ENCODE assay signal across 34 cellular contexts in the genomic region with DNA sequence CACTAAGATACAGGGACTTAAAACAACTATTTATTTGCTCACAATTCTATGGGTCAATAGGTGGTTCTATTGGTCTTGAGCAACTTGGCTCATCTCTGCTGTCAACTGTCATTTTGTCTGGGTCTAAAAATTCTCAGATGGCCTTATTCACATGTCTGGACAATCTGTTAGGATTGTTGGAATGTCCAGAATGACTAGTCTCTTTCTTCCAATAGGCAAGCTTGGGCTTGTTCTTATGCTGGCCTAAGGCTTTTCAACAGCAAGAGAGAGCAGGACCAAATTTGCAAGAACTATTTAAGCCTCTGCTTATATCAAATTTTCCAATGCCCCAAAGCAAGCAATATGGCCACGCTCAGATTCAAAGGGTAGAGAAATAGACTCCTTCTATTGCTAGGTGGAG.
"Had no signal": no experiment of that assay in that cellular context is flagged by ENCODE, and none has a peak within 500 bp of the region (broad histone marks: within the 10 kb centered on the region; RNA-seq: fewer than 3 reads in every experiment).

No MANE protein-coding gene starts in this region.

- H3K27ac Mint-ChIP-seq: activated B cell treated with CpG ODN at 0.5 μM for 24 hours; activated CD8-positive, alpha-beta memory T cell treated with anti-CD3 and anti-CD28 coated beads, Interleukin-2, amount 10 ng/mL, durations not matched to agents 7 days and 5 days; activated CD8-positive, alpha-beta T cell treated with anti-CD3 and anti-CD28 coated beads for 36 hours; activated naive CD4-positive, alpha-beta T cell treated with anti-CD3 and anti-CD28 coated beads, Interleukin-2, amount 10 ng/mL, durations not matched to agents 7 days and 5 days; activated naive CD4-positive, alpha-beta T cell treated with anti-CD3 and anti-CD28 coated beads, Interleukin-2, amount 50 U/mL, for 72 hours; activated naive CD8-positive, alpha-beta T cell treated with anti-CD3 and anti-CD28 coated beads, Interleukin-2, amount 10 ng/mL, durations not matched to agents 7 days and 5 days; activated T-helper 1 cell treated with anti-CD3 and anti-CD28 coated beads, Interleukin-12 subunit alpha, Interleukin-12 subunit beta, Interleukin-2, Interleukin-4 antibody, amounts not matched to agents 30 ng/mL and 10 ng/mL and 1 ng/mL, durations not matched to agents 14 hours and 24 hours and 36 hours; activated T-helper 2 cell treated with anti-CD3 and anti-CD28 coated beads, Interferon-gamma antibody, Interleukin-2, Interleukin-4, amounts not matched to agents 10 μg/mL and 5 μg/mL and 100 μg/mL, durations not matched to agents 14 hours and 24 hours and 36 hours; brain; dendritic cell treated with granulocyte-macrophage colony-stimulating factor and Interleukin-4, amounts not matched to agents 40 ng/mL and 50 ng/mL, for 4 days; endodermal cell; T-cell; T-helper 1 cell treated with Interleukin-12 subunit alpha and Interleukin-12 subunit beta and Interleukin-4 antibody, amounts not matched to agents 30 μg/mL and 1 μg/mL, for 36 hours had no signal

- H3K36me3 ChIP-seq: ascending aorta, breast epithelium, gastrocnemius medialis, heart left ventricle, WERI-Rb-1 had no signal

- H3K4me1 ChIP-seq: ascending aorta, breast epithelium, gastrocnemius medialis, heart left ventricle had no signal

- H3K4me3 ChIP-seq: ascending aorta, breast epithelium, coronary artery, dorsolateral prefrontal cortex, gastrocnemius medialis, heart left ventricle had no signal

- H3K27me3 Mint-ChIP-seq: activated B cell treated with CpG ODN at 0.5 μM for 24 hours; activated CD8-positive, alpha-beta memory T cell treated with anti-CD3 and anti-CD28 coated beads, Interleukin-2, amount 10 ng/mL, durations not matched to agents 7 days and 5 days; activated CD8-positive, alpha-beta T cell treated with anti-CD3 and anti-CD28 coated beads for 36 hours; activated naive CD4-positive, alpha-beta T cell treated with anti-CD3 and anti-CD28 coated beads, Interleukin-2, amount 10 ng/mL, durations not matched to agents 7 days and 5 days; activated naive CD8-positive, alpha-beta T cell treated with anti-CD3 and anti-CD28 coated beads, Interleukin-2, amount 10 ng/mL, durations not matched to agents 7 days and 5 days; brain; central memory CD8-positive, alpha-beta T cell; dendritic cell treated with granulocyte-macrophage colony-stimulating factor and Interleukin-4, amounts not matched to agents 40 ng/mL and 50 ng/mL, for 4 days; T-cell had no signal

- H3K4me3 Mint-ChIP-seq: activated B cell treated with CpG ODN at 0.5 μM for 24 hours; activated CD8-positive, alpha-beta memory T cell treated with anti-CD3 and anti-CD28 coated beads, Interleukin-2, amount 10 ng/mL, durations not matched to agents 7 days and 5 days; activated CD8-positive, alpha-beta T cell treated with anti-CD3 and anti-CD28 coated beads for 36 hours; activated naive CD4-positive, alpha-beta T cell treated with anti-CD3 and anti-CD28 coated beads, Interleukin-2, amount 10 ng/mL, durations not matched to agents 7 days and 5 days; activated naive CD8-positive, alpha-beta T cell treated with anti-CD3 and anti-CD28 coated beads, Interleukin-2, amount 10 ng/mL, durations not matched to agents 7 days and 5 days; activated T-helper 1 cell treated with anti-CD3 and anti-CD28 coated beads, Interleukin-12 subunit alpha, Interleukin-12 subunit beta, Interleukin-2, Interleukin-4 antibody, amounts not matched to agents 30 ng/mL and 10 ng/mL and 1 ng/mL, durations not matched to agents 14 hours and 24 hours and 36 hours; brain; central memory CD8-positive, alpha-beta T cell; dendritic cell treated with granulocyte-macrophage colony-stimulating factor and Interleukin-4, amounts not matched to agents 40 ng/mL and 50 ng/mL, for 4 days; endodermal cell; T-cell; T-helper 1 cell treated with Interleukin-12 subunit alpha and Interleukin-12 subunit beta and Interleukin-4 antibody, amounts not matched to agents 30 μg/mL and 1 μg/mL, for 36 hours had no signal

- H3K27ac ChIP-seq: ascending aorta, coronary artery, dorsolateral prefrontal cortex, gastrocnemius medialis, heart left ventricle, WERI-Rb-1 had no signal

- H3K4me1 Mint-ChIP-seq: activated B cell treated with CpG ODN at 0.5 μM for 24 hours; activated CD8-positive, alpha-beta memory T cell treated with anti-CD3 and anti-CD28 coated beads, Interleukin-2, amount 10 ng/mL, durations not matched to agents 7 days and 5 days; activated naive CD4-positive, alpha-beta T cell treated with anti-CD3 and anti-CD28 coated beads, Interleukin-2, amount 10 ng/mL, durations not matched to agents 7 days and 5 days; activated naive CD8-positive, alpha-beta T cell treated with anti-CD3 and anti-CD28 coated beads, Interleukin-2, amount 10 ng/mL, durations not matched to agents 7 days and 5 days; brain; central memory CD8-positive, alpha-beta T cell; endodermal cell; T-cell had no signal

- DNase-seq: activated B cell treated with CpG ODN at 0.5 μM for 24 hours; activated CD4-positive, alpha-beta T cell treated with anti-CD3 and anti-CD28 coated beads for 48 hours; activated CD4-positive, alpha-beta T cell treated with anti-CD3 and anti-CD28 coated beads, Interleukin-2, amount 50 U/mL, for 1 hour; activated CD4-positive, alpha-beta T cell treated with anti-CD3 and anti-CD28 coated beads, Interleukin-2, amount 50 U/mL, for 48 hours; activated CD8-positive, alpha-beta memory T cell treated with anti-CD3 and anti-CD28 coated beads, Interleukin-2, amount 10 ng/mL, durations not matched to agents 7 days and 5 days; activated CD8-positive, alpha-beta memory T cell treated with anti-CD3 and anti-CD28 coated beads, Interleukin-2, amount 50 U/mL, for 4 hours; activated CD8-positive, alpha-beta T cell treated with anti-CD3 and anti-CD28 coated beads for 36 hours; activated effector memory CD4-positive, alpha-beta T cell treated with anti-CD3 and anti-CD28 coated beads, Interleukin-2, amount 50 U/mL, for 16 hours; activated naive CD4-positive, alpha-beta T cell treated with anti-CD3 and anti-CD28 coated beads, Interleukin-2, amount 10 ng/mL, durations not matched to agents 7 days and 5 days; activated naive CD8-positive, alpha-beta T cell treated with anti-CD3 and anti-CD28 coated beads, Interleukin-2, amount 10 ng/mL, durations not matched to agents 7 days and 5 days; activated T-cell treated with anti-CD3 and anti-CD28 coated beads, Interleukin-2, amount 50 U/mL, for 1 hour; activated T-cell treated with anti-CD3 and anti-CD28 coated beads, Interleukin-2, amount 50 U/mL, for 48 hours; dorsolateral prefrontal cortex; effector memory CD4-positive, alpha-beta T cell; endodermal cell; foreskin fibroblast; gastrocnemius medialis; glutamatergic neuron; heart left ventricle; T-cell; T-helper 9 cell; WERI-Rb-1 had no signal

- H3K36me3 Mint-ChIP-seq: activated CD8-positive, alpha-beta memory T cell treated with anti-CD3 and anti-CD28 coated beads, Interleukin-2, amount 10 ng/mL, durations not matched to agents 7 days and 5 days; activated naive CD4-positive, alpha-beta T cell treated with anti-CD3 and anti-CD28 coated beads, Interleukin-2, amount 10 ng/mL, durations not matched to agents 7 days and 5 days; activated naive CD4-positive, alpha-beta T cell treated with anti-CD3 and anti-CD28 coated beads, Interleukin-2, amount 50 U/mL, for 72 hours; activated naive CD8-positive, alpha-beta T cell treated with anti-CD3 and anti-CD28 coated beads, Interleukin-2, amount 10 ng/mL, durations not matched to agents 7 days and 5 days; brain; T-cell had no signal

- ATAC-seq: activated CD4-positive, CD25-positive, alpha-beta regulatory T cell treated with anti-CD3 and anti-CD28 coated beads, Interleukin-2, amount 50 U/mL, for 24 hours; activated CD8-positive, alpha-beta memory T cell treated with anti-CD3 and anti-CD28 coated beads, Interleukin-2, amount 10 ng/mL, durations not matched to agents 7 days and 5 days; activated CD8-positive, alpha-beta T cell treated with anti-CD3 and anti-CD28 coated beads for 36 hours; activated naive CD4-positive, alpha-beta T cell treated with anti-CD3 and anti-CD28 coated beads, Interleukin-2, amount 50 U/mL, for 72 hours; esophagus mucosa; gastrocnemius medialis; heart left ventricle; T-cell had no signal

- H3K27me3 ChIP-seq: ascending aorta, breast epithelium, gastrocnemius medialis, heart left ventricle had no signal

- H3K9me3 ChIP-seq: ascending aorta, gastrocnemius medialis had no signal
